ENCODE assay signal across 1 cellular context in the genomic region with DNA sequence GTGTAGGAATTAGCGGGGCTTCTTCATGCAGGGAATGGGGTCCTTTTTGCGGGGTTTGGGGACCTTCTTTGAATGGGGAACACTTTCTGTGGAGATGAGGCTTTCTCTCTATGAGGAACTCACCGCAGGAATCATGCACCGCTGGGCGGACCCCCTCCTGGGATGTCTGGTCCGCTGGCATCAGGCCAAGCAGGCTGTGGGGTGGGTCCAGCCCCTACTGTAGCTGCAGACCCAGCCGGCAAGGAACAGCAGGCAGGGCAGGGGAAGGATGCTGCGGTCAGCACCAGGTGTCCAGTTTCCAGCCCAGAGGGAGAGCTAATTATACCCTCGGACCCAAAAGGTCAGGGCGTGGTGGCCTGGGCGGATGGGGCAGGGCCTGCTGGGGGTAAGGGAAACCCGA.
TF ChIP-seq lines count a peak whose summit lies in the region.

No MANE protein-coding gene starts in this region.

TF ChIP-seq in H1, 55 proteins besides CTCF, POLR2A, EP300 and RAD21:
- TF ChIP-seq ZNF274 (IDR thresholded peaks at IDR 0.05; ENCODE audit: borderline replicate concordance, extremely low read depth, low read length) (no peak), JUN (IDR thresholded peaks at IDR 0.05; ENCODE audit: low read depth, low read length) (no peak), SP2 (IDR thresholded peaks at IDR 0.05; ENCODE audit: low read length) (no peak), RXRA (IDR thresholded peaks at IDR 0.05; ENCODE audit: insufficient read depth, low read depth, low read length) (no peak), TAF7 (optimal IDR thresholded peaks at IDR 0.05; ENCODE audit: borderline replicate concordance, low read depth, low read length) (no peak), RFX5 (IDR thresholded peaks at IDR 0.05; ENCODE audit: borderline replicate concordance, low read depth, low read length) (no peak), EGR1 (IDR thresholded peaks at IDR 0.05; ENCODE audit: borderline replicate concordance, low read depth, low read length) (no peak)
- TF ChIP-seq, protein P1, sequence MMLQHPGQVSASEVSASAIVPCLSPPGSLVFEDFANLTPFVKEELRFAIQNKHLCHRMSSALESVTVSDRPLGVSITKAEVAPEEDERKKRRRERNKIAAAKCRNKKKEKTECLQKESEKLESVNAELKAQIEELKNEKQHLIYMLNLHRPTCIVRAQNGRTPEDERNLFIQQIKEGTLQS (IDR thresholded peaks at IDR 0.05; ENCODE audit: insufficient read depth, low read depth, low read length): no peak
TF ChIP-seq in H1: peak in this region for 0.
